In genomic region chr14:79511146-79511545, GRCh38 we compare ENCODE assay signal across 1 cellular context.
TF ChIP-seq lines count a peak whose summit lies in the region.

No MANE protein-coding gene starts in this region.

TF ChIP-seq in IMR-90, 13 proteins besides CTCF, POLR2A, EP300 and RAD21 (continued from another document):
- TF ChIP-seq MAFK (IDR thresholded peaks at IDR 0.05; ENCODE audit: low read depth, low read length), result no peak
- TF ChIP-seq NFE2L2 (IDR thresholded peaks at IDR 0.05; ENCODE audit: low read depth, low read length), result no peak
- TF ChIP-seq MAZ (IDR thresholded peaks at IDR 0.05; ENCODE audit: borderline replicate concordance, low read depth, low read length), result no peak
- TF ChIP-seq CHD1 (IDR thresholded peaks at IDR 0.05; ENCODE audit: low read depth, low read length), result no peak
- TF ChIP-seq, protein P1, sequence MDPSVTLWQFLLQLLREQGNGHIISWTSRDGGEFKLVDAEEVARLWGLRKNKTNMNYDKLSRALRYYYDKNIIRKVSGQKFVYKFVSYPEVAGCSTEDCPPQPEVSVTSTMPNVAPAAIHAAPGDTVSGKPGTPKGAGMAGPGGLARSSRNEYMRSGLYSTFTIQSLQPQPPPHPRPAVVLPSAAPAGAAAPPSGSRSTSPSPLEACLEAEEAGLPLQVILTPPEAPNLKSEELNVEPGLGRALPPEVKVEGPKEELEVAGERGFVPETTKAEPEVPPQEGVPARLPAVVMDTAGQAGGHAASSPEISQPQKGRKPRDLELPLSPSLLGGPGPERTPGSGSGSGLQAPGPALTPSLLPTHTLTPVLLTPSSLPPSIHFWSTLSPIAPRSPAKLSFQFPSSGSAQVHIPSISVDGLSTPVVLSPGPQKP (IDR thresholded peaks at IDR 0.05; ENCODE audit: borderline replicate concordance, low read depth, low read length), result no peak
- TF ChIP-seq RCOR1 (IDR thresholded peaks at IDR 0.05; ENCODE audit: insufficient replicate concordance, low read length), result no peak
